Comparison of ENCODE assay signal across 1 cellular context in genomic region chr6:57421503-57421902, GRCh38.
TF ChIP-seq lines count a peak whose summit lies in the region.

No MANE protein-coding gene starts in this region.

TF ChIP-seq in H1, 55 proteins besides CTCF, POLR2A, EP300 and RAD21 (continued from another document):
- TF ChIP-seq, protein P1, sequence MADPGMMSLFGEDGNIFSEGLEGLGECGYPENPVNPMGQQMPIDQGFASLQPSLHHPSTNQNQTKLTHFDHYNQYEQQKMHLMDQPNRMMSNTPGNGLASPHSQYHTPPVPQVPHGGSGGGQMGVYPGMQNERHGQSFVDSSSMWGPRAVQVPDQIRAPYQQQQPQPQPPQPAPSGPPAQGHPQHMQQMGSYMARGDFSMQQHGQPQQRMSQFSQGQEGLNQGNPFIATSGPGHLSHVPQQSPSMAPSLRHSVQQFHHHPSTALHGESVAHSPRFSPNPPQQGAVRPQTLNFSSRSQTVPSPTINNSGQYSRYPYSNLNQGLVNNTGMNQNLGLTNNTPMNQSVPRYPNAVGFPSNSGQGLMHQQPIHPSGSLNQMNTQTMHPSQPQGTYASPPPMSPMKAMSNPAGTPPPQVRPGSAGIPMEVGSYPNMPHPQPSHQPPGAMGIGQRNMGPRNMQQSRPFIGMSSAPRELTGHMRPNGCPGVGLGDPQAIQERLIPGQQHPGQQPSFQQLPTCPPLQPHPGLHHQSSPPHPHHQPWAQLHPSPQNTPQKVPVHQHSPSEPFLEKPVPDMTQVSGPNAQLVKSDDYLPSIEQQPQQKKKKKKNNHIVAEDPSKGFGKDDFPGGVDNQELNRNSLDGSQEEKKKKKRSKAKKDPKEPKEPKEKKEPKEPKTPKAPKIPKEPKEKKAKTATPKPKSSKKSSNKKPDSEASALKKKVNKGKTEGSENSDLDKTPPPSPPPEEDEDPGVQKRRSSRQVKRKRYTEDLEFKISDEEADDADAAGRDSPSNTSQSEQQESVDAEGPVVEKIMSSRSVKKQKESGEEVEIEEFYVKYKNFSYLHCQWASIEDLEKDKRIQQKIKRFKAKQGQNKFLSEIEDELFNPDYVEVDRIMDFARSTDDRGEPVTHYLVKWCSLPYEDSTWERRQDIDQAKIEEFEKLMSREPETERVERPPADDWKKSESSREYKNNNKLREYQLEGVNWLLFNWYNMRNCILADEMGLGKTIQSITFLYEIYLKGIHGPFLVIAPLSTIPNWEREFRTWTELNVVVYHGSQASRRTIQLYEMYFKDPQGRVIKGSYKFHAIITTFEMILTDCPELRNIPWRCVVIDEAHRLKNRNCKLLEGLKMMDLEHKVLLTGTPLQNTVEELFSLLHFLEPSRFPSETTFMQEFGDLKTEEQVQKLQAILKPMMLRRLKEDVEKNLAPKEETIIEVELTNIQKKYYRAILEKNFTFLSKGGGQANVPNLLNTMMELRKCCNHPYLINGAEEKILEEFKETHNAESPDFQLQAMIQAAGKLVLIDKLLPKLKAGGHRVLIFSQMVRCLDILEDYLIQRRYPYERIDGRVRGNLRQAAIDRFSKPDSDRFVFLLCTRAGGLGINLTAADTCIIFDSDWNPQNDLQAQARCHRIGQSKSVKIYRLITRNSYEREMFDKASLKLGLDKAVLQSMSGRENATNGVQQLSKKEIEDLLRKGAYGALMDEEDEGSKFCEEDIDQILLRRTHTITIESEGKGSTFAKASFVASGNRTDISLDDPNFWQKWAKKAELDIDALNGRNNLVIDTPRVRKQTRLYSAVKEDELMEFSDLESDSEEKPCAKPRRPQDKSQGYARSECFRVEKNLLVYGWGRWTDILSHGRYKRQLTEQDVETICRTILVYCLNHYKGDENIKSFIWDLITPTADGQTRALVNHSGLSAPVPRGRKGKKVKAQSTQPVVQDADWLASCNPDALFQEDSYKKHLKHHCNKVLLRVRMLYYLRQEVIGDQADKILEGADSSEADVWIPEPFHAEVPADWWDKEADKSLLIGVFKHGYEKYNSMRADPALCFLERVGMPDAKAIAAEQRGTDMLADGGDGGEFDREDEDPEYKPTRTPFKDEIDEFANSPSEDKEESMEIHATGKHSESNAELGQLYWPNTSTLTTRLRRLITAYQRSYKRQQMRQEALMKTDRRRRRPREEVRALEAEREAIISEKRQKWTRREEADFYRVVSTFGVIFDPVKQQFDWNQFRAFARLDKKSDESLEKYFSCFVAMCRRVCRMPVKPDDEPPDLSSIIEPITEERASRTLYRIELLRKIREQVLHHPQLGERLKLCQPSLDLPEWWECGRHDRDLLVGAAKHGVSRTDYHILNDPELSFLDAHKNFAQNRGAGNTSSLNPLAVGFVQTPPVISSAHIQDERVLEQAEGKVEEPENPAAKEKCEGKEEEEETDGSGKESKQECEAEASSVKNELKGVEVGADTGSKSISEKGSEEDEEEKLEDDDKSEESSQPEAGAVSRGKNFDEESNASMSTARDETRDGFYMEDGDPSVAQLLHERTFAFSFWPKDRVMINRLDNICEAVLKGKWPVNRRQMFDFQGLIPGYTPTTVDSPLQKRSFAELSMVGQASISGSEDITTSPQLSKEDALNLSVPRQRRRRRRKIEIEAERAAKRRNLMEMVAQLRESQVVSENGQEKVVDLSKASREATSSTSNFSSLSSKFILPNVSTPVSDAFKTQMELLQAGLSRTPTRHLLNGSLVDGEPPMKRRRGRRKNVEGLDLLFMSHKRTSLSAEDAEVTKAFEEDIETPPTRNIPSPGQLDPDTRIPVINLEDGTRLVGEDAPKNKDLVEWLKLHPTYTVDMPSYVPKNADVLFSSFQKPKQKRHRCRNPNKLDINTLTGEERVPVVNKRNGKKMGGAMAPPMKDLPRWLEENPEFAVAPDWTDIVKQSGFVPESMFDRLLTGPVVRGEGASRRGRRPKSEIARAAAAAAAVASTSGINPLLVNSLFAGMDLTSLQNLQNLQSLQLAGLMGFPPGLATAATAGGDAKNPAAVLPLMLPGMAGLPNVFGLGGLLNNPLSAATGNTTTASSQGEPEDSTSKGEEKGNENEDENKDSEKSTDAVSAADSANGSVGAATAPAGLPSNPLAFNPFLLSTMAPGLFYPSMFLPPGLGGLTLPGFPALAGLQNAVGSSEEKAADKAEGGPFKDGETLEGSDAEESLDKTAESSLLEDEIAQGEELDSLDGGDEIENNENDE (IDR thresholded peaks at IDR 0.05; ENCODE audit: insufficient replicate concordance, low read length) = no peak
- TF ChIP-seq, protein P2, sequence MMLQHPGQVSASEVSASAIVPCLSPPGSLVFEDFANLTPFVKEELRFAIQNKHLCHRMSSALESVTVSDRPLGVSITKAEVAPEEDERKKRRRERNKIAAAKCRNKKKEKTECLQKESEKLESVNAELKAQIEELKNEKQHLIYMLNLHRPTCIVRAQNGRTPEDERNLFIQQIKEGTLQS (IDR thresholded peaks at IDR 0.05; ENCODE audit: insufficient read depth, low read depth, low read length) = no peak
- TF ChIP-seq SUZ12 (IDR thresholded peaks at IDR 0.05; ENCODE audit: low read length) (no peak), NANOG (IDR thresholded peaks at IDR 0.05; ENCODE audit: insufficient read depth, low read depth, low read length, poor library complexity, severe bottlenecking) (no peak), MAX (IDR thresholded peaks at IDR 0.05) (no peak), JUND (IDR thresholded peaks at IDR 0.05; ENCODE audit: low read length) (no peak), NRF1 (IDR thresholded peaks at IDR 0.05; ENCODE audit: low read depth, low read length) (no peak)
